2 cellular contexts compared by ENCODE assay signal in genomic region chr9:98993570-98993945, GRCh38.
TF ChIP-seq lines count a peak whose summit lies in the region.

No MANE protein-coding gene starts in this region.

TF ChIP-seq in HepG2, 621 proteins besides CTCF, POLR2A, EP300 and RAD21:
- TF ChIP-seq ZBTB37 (CRISPR knock-in tag; IDR thresholded peaks at IDR 0.05), result no peak
- no peak for TF ChIP-seq ZNF432 (CRISPR knock-in tag; IDR thresholded peaks at IDR 0.05; ENCODE audit: borderline replicate concordance)
- no peak for TF ChIP-seq ZNF569 (CRISPR knock-in tag; IDR thresholded peaks at IDR 0.05; ENCODE audit: borderline replicate concordance)
- TF ChIP-seq HMGXB3 (CRISPR knock-in tag; IDR thresholded peaks at IDR 0.05; ENCODE audit: borderline replicate concordance), result no peak
- TF ChIP-seq IKZF5 (CRISPR knock-in tag; IDR thresholded peaks at IDR 0.05), result no peak
- no peak for TF ChIP-seq TCF7L2 (IDR thresholded peaks at IDR 0.05; ENCODE audit: low read depth, low read length)
- TF ChIP-seq HOXA3 (CRISPR knock-in tag; IDR thresholded peaks at IDR 0.05), result no peak
- no peak for TF ChIP-seq ZNF615 (CRISPR knock-in tag; IDR thresholded peaks at IDR 0.05; ENCODE audit: borderline replicate concordance)
- TF ChIP-seq SALL1 (CRISPR knock-in tag; IDR thresholded peaks at IDR 0.05), result no peak

TF ChIP-seq in GM23338, 12 proteins besides CTCF, POLR2A, EP300 and RAD21:
- TF ChIP-seq ZNF462 (CRISPR knock-in tag; IDR thresholded peaks at IDR 0.05) (no peak), ZNF331 (CRISPR knock-in tag; IDR thresholded peaks at IDR 0.05; ENCODE audit: low read depth) (no peak), POLR2AphosphoS5 (IDR thresholded peaks at IDR 0.05; ENCODE audit: low read depth) (no peak), EZH2phosphoT487 (IDR thresholded peaks at IDR 0.05; ENCODE audit: unreplicated experiment) (no peak), EZH2 (IDR thresholded peaks at IDR 0.05; ENCODE audit: low read depth, unreplicated experiment) (no peak), JUNB (IDR thresholded peaks at IDR 0.05; ENCODE audit: unreplicated experiment) (no peak)
